1 cellular context compared by ENCODE assay signal in genomic region chr1:62599044-62599443, GRCh38.
TF ChIP-seq lines count a peak whose summit lies in the region.

No MANE protein-coding gene starts in this region.

TF ChIP-seq in HepG2, 621 proteins besides CTCF, POLR2A, EP300 and RAD21 (continued from another document):
- TF ChIP-seq ZHX2 (IDR thresholded peaks at IDR 0.05; ENCODE audit: low read depth) (no peak), ZHX2 (CRISPR knock-in tag; IDR thresholded peaks at IDR 0.05; ENCODE audit: borderline replicate concordance) (no peak), ZNF878 (CRISPR knock-in tag; IDR thresholded peaks at IDR 0.05) (no peak), ZNF841 (CRISPR knock-in tag; IDR thresholded peaks at IDR 0.05; ENCODE audit: borderline replicate concordance) (no peak), KDM5B (CRISPR knock-in tag; IDR thresholded peaks at IDR 0.05; ENCODE audit: borderline replicate concordance) (no peak), THYN1 (CRISPR knock-in tag; IDR thresholded peaks at IDR 0.05; ENCODE audit: borderline replicate concordance, low read depth) (no peak), ZBTB49 (CRISPR knock-in tag; IDR thresholded peaks at IDR 0.05; ENCODE audit: borderline replicate concordance) (no peak)
